In the genomic region with DNA sequence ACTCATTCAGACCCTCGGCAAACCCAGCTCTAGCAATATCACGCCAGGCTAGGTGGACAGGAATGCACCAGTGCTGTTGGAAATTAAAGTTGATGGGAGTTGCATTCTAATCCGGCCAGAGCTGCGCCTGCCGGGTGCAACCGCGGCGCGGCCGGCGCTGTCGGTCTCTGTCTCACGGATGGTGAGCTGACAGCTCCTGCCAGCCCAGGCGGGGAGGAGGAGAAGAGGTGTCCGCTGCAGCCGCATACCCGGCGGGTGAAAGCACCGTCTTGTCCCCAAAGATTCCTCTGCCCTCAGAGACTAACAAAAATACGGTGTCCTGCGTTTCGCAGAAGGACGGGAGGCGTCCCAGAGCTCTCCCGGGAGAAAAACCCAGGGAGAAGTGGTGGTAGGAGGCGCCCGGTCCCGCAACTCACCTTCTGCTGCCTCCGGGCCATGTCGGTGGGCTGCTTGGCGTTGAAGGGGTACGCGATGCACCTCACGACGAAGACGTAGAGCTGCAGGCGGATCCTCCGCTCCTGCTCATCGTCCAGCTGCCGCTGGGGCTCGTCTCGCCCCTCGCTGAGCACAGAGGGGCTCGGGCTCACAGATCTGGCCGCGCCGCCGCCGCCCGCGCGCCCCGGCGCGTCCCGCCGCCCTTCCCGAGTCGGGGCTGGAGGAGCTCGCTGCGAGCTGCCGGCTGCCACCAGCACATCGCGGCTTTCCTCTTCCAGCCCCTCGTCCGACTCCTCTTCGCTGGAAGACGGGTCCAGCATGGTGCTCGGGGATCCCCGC, we compare ENCODE assay signal across 8 cellular contexts. TPM values are rescaled to one million over a fixed set of nuclear protein-coding genes. Genes with fewer than 3 reads are reported as not detected.
DNase-seq lines count a peak whose midpoint lies in the region; ATAC-seq and TF ChIP-seq lines count a peak whose summit lies in the region.

No MANE protein-coding gene starts in this region.

- peak overlapping the region; percentile 54 for H3K4me3 Mint-ChIP-seq in activated naive CD8-positive, alpha-beta T cell treated with anti-CD3 and anti-CD28 coated beads, Interleukin-2, amount 10 ng/mL, durations not matched to agents 7 days and 5 days

- ATAC-seq in GM21786 (IDR thresholded peaks at IDR 0.05; ENCODE audit: unreplicated experiment) (peak; percentile 31), heart right ventricle (peak; percentile 36 to 72 (median 50)), HG03469 (IDR thresholded peaks at IDR 0.05; ENCODE audit: unreplicated experiment) (no peak)
- ATAC-seq in activated naive CD8-positive, alpha-beta T cell treated with anti-CD3 and anti-CD28 coated beads, Interleukin-2, amount 10 ng/mL, durations not matched to agents 7 days and 5 days (ENCODE audit: low read depth): no peak

- H3K36me3 ChIP-seq in heart right ventricle: no peaks in the 10 kb centered on the region

- H3K36me3 Mint-ChIP-seq in activated naive CD8-positive, alpha-beta T cell treated with anti-CD3 and anti-CD28 coated beads, Interleukin-2, amount 10 ng/mL, durations not matched to agents 7 days and 5 days: no peaks in the 10 kb centered on the region

- H3K27me3 ChIP-seq in heart right ventricle: peaks cover 0 to 44% (median 0%) of the 10 kb centered on the region in 7 donors

- peak in 1 of 9 donors; percentile 2 for TF ChIP-seq CTCF in heart right ventricle (IDR thresholded peaks at IDR 0.05)

- H3K9me3 ChIP-seq in heart right ventricle: no peaks in the 10 kb centered on the region

- WGBS in heart right ventricle, 2 donors: 0 to 1% methylated on average over 70 of the region's 70 CpGs

- peaks cover 39% of the 10 kb centered on the region for H3K27me3 Mint-ChIP-seq in activated naive CD8-positive, alpha-beta T cell treated with anti-CD3 and anti-CD28 coated beads, Interleukin-2, amount 10 ng/mL, durations not matched to agents 7 days and 5 days

- no peak overlapping the region for H3K27ac Mint-ChIP-seq in activated naive CD8-positive, alpha-beta T cell treated with anti-CD3 and anti-CD28 coated beads, Interleukin-2, amount 10 ng/mL, durations not matched to agents 7 days and 5 days

- intact Hi-C loops in heart right ventricle (cut with DNase I) (loop anchor here in 5 of 10 donors (2.0 to 10.0 kb wide), 6 partner anchors 83 to 649 kb away; a partner anchor contains a TSS), posterior cingulate gyrus (cut with DNase I) (loop anchor here (10.0 kb wide), 1 partner anchor 269 kb away; no protein-coding TSS in a partner anchor)

- POLR2A ChIA-PET in activated naive CD8-positive, alpha-beta T cell treated with anti-CD3 and anti-CD28 coated beads, Interleukin-2, amount 10 ng/mL, durations not matched to agents 7 days and 5 days (lab: Charles Lee): no interaction called here

- peak; percentile 39 for DNase-seq in NCI-H2029 treated with DMSO at 0.1 percent for 48 hours (lab: John Stamatoyannopoulos, UW)
- no peak for DNase-seq in NCI-H2029 (lab: John Stamatoyannopoulos, UW)
- DNase-seq in HuH-7.5 (ENCODE audit: low spot score): peak; percentile 74
- peak; percentile 33 for DNase-seq in activated naive CD8-positive, alpha-beta T cell treated with anti-CD3 and anti-CD28 coated beads, Interleukin-2, amount 10 ng/mL, durations not matched to agents 7 days and 5 days
- peak; percentile 30 to 61 for DNase-seq in heart right ventricle
- peak; percentile 20 to 91 (median 33) for DNase-seq in posterior cingulate gyrus

- H3K4me1 ChIP-seq in heart right ventricle: peaks cover 0 to 43% (median 11%) of the 10 kb centered on the region in 9 donors

- H3K4me3 ChIP-seq in heart right ventricle: peak overlapping the region; percentile 57 to 88 (median 80)

- peaks cover 2% of the 10 kb centered on the region for H3K4me1 Mint-ChIP-seq in activated naive CD8-positive, alpha-beta T cell treated with anti-CD3 and anti-CD28 coated beads, Interleukin-2, amount 10 ng/mL, durations not matched to agents 7 days and 5 days

- peak overlapping the region; percentile 86 to 95 (median 90) for H3K27ac ChIP-seq in heart right ventricle

- no peaks in the 10 kb centered on the region for H3K9me3 Mint-ChIP-seq in activated naive CD8-positive, alpha-beta T cell treated with anti-CD3 and anti-CD28 coated beads, Interleukin-2, amount 10 ng/mL, durations not matched to agents 7 days and 5 days

RNA-seq across cellular contexts. Expression of a gene that starts 0.5 kb away (rescaled TPM):
- total RNA-seq in activated naive CD8-positive, alpha-beta T cell treated with anti-CD3 and anti-CD28 coated beads, Interleukin-2, amount 10 ng/mL, durations not matched to agents 7 days and 5 days: not detected
- total RNA-seq in heart right ventricle: 10 to 100 TPM in 3 of 10 donors, 1 to 10 TPM in 7; 3.6 to 25.7 (median 6.1) TPM
- 1 to 10 TPM; 6.7 to 7.2 TPM for polyA plus RNA-seq in heart right ventricle

Comparison
In these comparisons a context has a peak if more than half of its experiments do, and no peak if none do; other contexts are left out.
1. ATAC-seq: peak in GM21786 (single experiment) and heart right ventricle (8 of 8); none in activated naive CD8-positive, alpha-beta T cell treated with anti-CD3 and anti-CD28 coated beads, Interleukin-2, amount 10 ng/mL, durations not matched to agents 7 days and 5 days (single experiment) and HG03469 (single experiment).
2. RNA of a gene that starts 0.5 kb away (total RNA-seq): 3.6 to 25.7 TPM in heart right ventricle; not detected in activated naive CD8-positive, alpha-beta T cell treated with anti-CD3 and anti-CD28 coated beads, Interleukin-2, amount 10 ng/mL, durations not matched to agents 7 days and 5 days; every median in the first group is over 4 times any median in the second.